Comparison of ENCODE assay signal across 25 cellular contexts in genomic region chr4:46445689-46446339, GRCh38. TPM values are rescaled to one million over a fixed set of nuclear protein-coding genes. Genes with fewer than 3 reads are reported as not detected.
DNase-seq lines count a peak whose midpoint lies in the region; ATAC-seq, FAIRE-seq and TF ChIP-seq lines count a peak whose summit lies in the region.
"Had no signal": no experiment of that assay in that cellular context is flagged by ENCODE, and none has a peak within 500 bp of the region (broad histone marks: within the 10 kb centered on the region; RNA-seq: fewer than 3 reads in every experiment).

No MANE protein-coding gene starts in this region.

- no peak overlapping the region for H3K27ac ChIP-seq in HepG2 (ENCODE audit: extremely low read length, insufficient read depth, low read length)

- no peaks in the 10 kb centered on the region for H4K20me1 ChIP-seq in HepG2 (ENCODE audit: insufficient read depth, low read length)

- TF ChIP-seq EP300 in HepG2 (IDR thresholded peaks at IDR 0.05; ENCODE audit: low read depth in 2 of 2, low read length in 2 of 2) (no peak), HepG2 (CRISPR knock-in tag; IDR thresholded peaks at IDR 0.05; ENCODE audit: borderline replicate concordance) (no peak)

- POLR2A ChIA-PET in HepG2 (lab: Yijun Ruan, JAX): no interaction called here

- peak; percentile 41; the same call in 2 of the 3 replicates for ATAC-seq in HepG2
- ATAC-seq in GM21619 (IDR thresholded peaks at IDR 0.05; ENCODE audit: unreplicated experiment): no peak
- no peak for ATAC-seq in SK-N-SH treated with all-trans-retinoic acid at 6 μM for 48 hours
- ATAC-seq: GM12878, GM23338, HCT116, T-cell had no signal

- H3K9ac ChIP-seq in HepG2 (ENCODE audit: insufficient read depth, low read depth, low read length): no peak overlapping the region

- in situ Hi-C loops in HepG2 (cut with HindIII; ENCODE audit: extremely low pct_ligation_motif_present, low pct_unique_long_range_greater_than_20kb): no loop called here

- peak; percentile 18 for DNase-seq in COLO829 (ENCODE audit: low spot score)
- DNase-seq in HT-29 (ENCODE audit: low spot score): peak; percentile 18
- DNase-seq in amniotic epithelial cell (ENCODE audit: low read depth): peak; percentile 37
- peak; percentile 12 for DNase-seq in HepG2 (ENCODE audit: low spot score)
- DNase-seq in activated naive CD4-positive, alpha-beta T cell treated with Interleukin-2 at 50 U/mL for 16 hours: no peak
- DNase-seq: ACHN; AML-193; DND-41; Kasumi-1; NCI-H1105 treated with DMSO at 0.1 percent for 48 hours; NCI-H187; NCI-H345; NCI-H69; NK-92 treated with Interleukin-12 subunit alpha and Interleukin-12 subunit beta, amount 100 ng/mL, for 24 hours; OCI-M1; RPMI8226; T-cell had no signal

- H3K36me3 ChIP-seq in HepG2 (replicated peaks in 1 of 2; ENCODE audit: control insufficient read depth in 1 of 2, insufficient read depth in 2 of 2, low read length in 2 of 2): no peaks in the 10 kb centered on the region

- intact Hi-C loops in HepG2 (cut with micrococcal nuclease; ENCODE audit: unreplicated experiment): no loop called here

- H3K79me2 ChIP-seq in HepG2 (ENCODE audit: insufficient read depth, low read length): no peaks in the 10 kb centered on the region

- CTCF ChIA-PET in HepG2 (lab: Yijun Ruan, JAX; ENCODE audit: low intra/inter-chr PET ratio, low total read pairs): no interaction called here

- TF ChIP-seq POLR2A in HepG2 (IDR thresholded peaks at IDR 0.05; ENCODE audit: insufficient read depth in 1 of 2, low read depth in 2 of 2, low read length in 2 of 2): no peak

- H3K4me1 ChIP-seq in HepG2 (ENCODE audit: insufficient read depth, low read length): no peaks in the 10 kb centered on the region

- no peak overlapping the region for H3K4me2 ChIP-seq in HepG2 (ENCODE audit: low read depth, low read length)
- H3K4me2 ChIP-seq: GM23338 had no signal

- no peak overlapping the region for H2AFZ ChIP-seq in HepG2 (ENCODE audit: low read length)
- H2AFZ ChIP-seq: GM23338 had no signal

- TF ChIP-seq RAD21 in HepG2 (CRISPR knock-in tag; IDR thresholded peaks at IDR 0.05): no peak

- no TSS peak for BruUV-seq in HepG2 (replicated peaks; lab: Mats Ljungman, UMichigan)

- H3K9me3 ChIP-seq in HepG2 (ENCODE audit: low read length): 0 out of 2 replicates have a peak, but pooled peaks cover under 1% of the 10 kb centered on the region

- TF ChIP-seq CTCF in HepG2 (CRISPR knock-in tag; IDR thresholded peaks at IDR 0.05): no peak

- FAIRE-seq in HepG2 (lab: Jason Lieb, UNC): no peak
- FAIRE-seq: G401.6, GM12878, GM18507 had no signal

- no peak overlapping the region for H3K4me3 ChIP-seq in HepG2 (replicated peaks in 1 of 3; ENCODE audit: insufficient read depth in 1 of 3, low read depth in 2 of 3, low read length in 3 of 3)
- H3K4me3 ChIP-seq: GM12878, GM23338 had no signal

- 5% methylated on average over 5 of the region's 5 CpGs for WGBS in HepG2 (ENCODE audit: low lambda C conversion rate)

- no peaks in the 10 kb centered on the region for H3K27me3 ChIP-seq in HepG2 (ENCODE audit: control insufficient read depth in 1 of 2, insufficient read depth in 2 of 2, low read length in 2 of 2)

TF ChIP-seq in HepG2, 621 proteins besides CTCF, POLR2A, EP300 and RAD21 (continues in another document):
- 0 out of 2 replicates have a peak, but pooled peaks have one; percentile 23 for TF ChIP-seq BHLHE40 (IDR thresholded peaks at IDR 0.05; ENCODE audit: low read length)

TF ChIP-seq in SK-N-SH treated with all-trans-retinoic acid at 6 μM for 48 hours, 23 proteins besides CTCF, POLR2A, EP300 and RAD21:
- TF ChIP-seq ZFP30 (CRISPR knock-in tag; IDR thresholded peaks at IDR 0.05) (no peak), PPARA (CRISPR knock-in tag; IDR thresholded peaks at IDR 0.05; ENCODE audit: borderline replicate concordance) (no peak), BACH2 (CRISPR knock-in tag; IDR thresholded peaks at IDR 0.05; ENCODE audit: borderline replicate concordance) (no peak), ZFP3 (CRISPR knock-in tag; IDR thresholded peaks at IDR 0.05) (no peak), ZC3H10 (CRISPR knock-in tag; IDR thresholded peaks at IDR 0.05) (no peak), ZNF8 (CRISPR knock-in tag; IDR thresholded peaks at IDR 0.05) (no peak), ISL1 (CRISPR knock-in tag; IDR thresholded peaks at IDR 0.05) (no peak), SNAI2 (CRISPR knock-in tag; IDR thresholded peaks at IDR 0.05) (no peak), CSDC2 (CRISPR knock-in tag; IDR thresholded peaks at IDR 0.05) (no peak), GLIS3 (CRISPR knock-in tag; IDR thresholded peaks at IDR 0.05) (no peak), PATZ1 (CRISPR knock-in tag; IDR thresholded peaks at IDR 0.05; ENCODE audit: borderline replicate concordance) (no peak)

RNA-seq across cellular contexts. Expression of gene GABRA2, which starts 55.9 kb away (rescaled TPM):
- 0.03 and 0.05 TPM in 2 replicates for total RNA-seq in HT-29 (2014; rRNA removed; shearing (Covaris generic))
- total RNA-seq in HepG2 (2016; rRNA removed; fragmentation: Illumina TruSeq; extraction: Trizol): not detected in 2 replicates
- not detected in 2 replicates for total RNA-seq in HepG2 (2016; cell fraction: cytosol; rRNA removed; fragmentation: Illumina TruSeq; extraction: Trizol; ENCODE audit: low read depth)
- not detected in 2 replicates for total RNA-seq in HepG2 (2016; cell fraction: insoluble cytoplasmic fraction; rRNA removed; fragmentation: Illumina TruSeq; extraction: Trizol)
- total RNA-seq in HepG2 (2016; cell fraction: membrane; rRNA removed; fragmentation: Illumina TruSeq; extraction: Trizol): not detected in 2 replicates
- not detected in 2 replicates for total RNA-seq in HepG2 (2016; cell fraction: nucleus; rRNA removed; fragmentation: Illumina TruSeq; extraction: Trizol)
- polyA plus RNA-seq in HepG2 (2011; rRNA removed): 0.04 and 0.08 TPM in 2 replicates
- 0.01 TPM in 2 replicates for polyA plus RNA-seq in HepG2 (2011; cell fraction: cytosol; rRNA removed)
- polyA plus RNA-seq in HepG2 (2011; cell fraction: nucleus; rRNA removed): 0.03 and 0.07 TPM in 2 replicates
- 0.03 TPM in 1 of 2 replicates, not detected in the other for polyA plus RNA-seq in HepG2 (2012)
- not detected in 2 replicates for polyA plus RNA-seq in HepG2 (2016; cell fraction: cytosol; fragmentation: Illumina TruSeq; extraction: Trizol; ENCODE audit: low read depth)
- not detected in 2 replicates for polyA plus RNA-seq in HepG2 (2016; cell fraction: insoluble cytoplasmic fraction; fragmentation: Illumina TruSeq; extraction: Trizol; ENCODE audit: low read depth)
- polyA plus RNA-seq in HepG2 (2016; cell fraction: membrane; fragmentation: Illumina TruSeq; extraction: Trizol; ENCODE audit: low read depth): not detected in 2 replicates
- not detected in 2 replicates for polyA plus RNA-seq in HepG2 (2016; cell fraction: nucleus; fragmentation: Illumina TruSeq; extraction: Trizol; ENCODE audit: insufficient read depth, low read depth)
- not detected in 2 replicates for polyA minus RNA-seq in HepG2 (2011; rRNA and poly(A)+ RNA removed; ENCODE audit: low replicate concordance)
- not detected in 2 replicates for polyA minus RNA-seq in HepG2 (2011; cell fraction: cytosol; rRNA and poly(A)+ RNA removed)
- 0.13 and 0.37 TPM in 2 replicates for polyA minus RNA-seq in HepG2 (2011; cell fraction: nucleus; rRNA and poly(A)+ RNA removed)
- total RNA-seq: GM12878, T-cell had no signal
- polyA plus RNA-seq: GM12878, IgD-negative memory B cell had no signal
